Comparison of ENCODE assay signal across 22 cellular contexts in genomic region chr5:164204338-164204946, GRCh38.
DNase-seq lines count a peak whose midpoint lies in the region; ATAC-seq, FAIRE-seq and TF ChIP-seq lines count a peak whose summit lies in the region.
"Had no signal": no experiment of that assay in that cellular context is flagged by ENCODE, and none has a peak within 500 bp of the region (broad histone marks: within the 10 kb centered on the region; RNA-seq: fewer than 3 reads in every experiment).

No MANE protein-coding gene starts in this region.

- H3K4me1 ChIP-seq in endothelial cell of umbilical vein (ENCODE audit: control insufficient read depth, extremely low read depth, insufficient read depth, low read length) (peaks cover 28% of the 10 kb centered on the region), thyroid gland (no peaks in the 10 kb centered on the region)
- H3K4me1 ChIP-seq: right atrium auricular region, vagina had no signal

- no peak for TF ChIP-seq POLR2A in endothelial cell of umbilical vein (IDR thresholded peaks at IDR 0.05; ENCODE audit: low read depth, low read length)
- TF ChIP-seq POLR2A in thyroid gland (IDR thresholded peaks at IDR 0.05): no peak
- TF ChIP-seq POLR2A in GM12892 (IDR thresholded peaks at IDR 0.05; ENCODE audit: low read depth, low read length): no peak

- POLR2A ChIA-PET in endothelial cell of umbilical vein (lab: Charles Lee): no interaction called here

- ATAC-seq in SK-N-SH treated with all-trans-retinoic acid at 6 μM for 48 hours (peak; percentile 78), GM21423 (IDR thresholded peaks at IDR 0.05; ENCODE audit: unreplicated experiment) (no peak)
- ATAC-seq: stimulated activated naive CD8-positive, alpha-beta T cell treated with anti-CD3 and anti-CD28 coated beads, Interleukin-15, amount 100 ng/mL, for 72 hours had no signal

- H3K27ac ChIP-seq in endothelial cell of umbilical vein (ENCODE audit: insufficient read depth, low read depth, low read length): peak overlapping the region; percentile 87
- no peak overlapping the region for H3K27ac ChIP-seq in thyroid gland
- H3K27ac ChIP-seq: hepatocyte, right atrium auricular region, SJCRH30, vagina had no signal

- H3K36me3 ChIP-seq in endothelial cell of umbilical vein (ENCODE audit: control insufficient read depth in 2 of 2, extremely low read depth in 1 of 2, insufficient read depth in 2 of 2, low read length in 2 of 2) (no peaks in the 10 kb centered on the region), thyroid gland (no peaks in the 10 kb centered on the region)
- H3K36me3 ChIP-seq: right atrium auricular region, SJCRH30, vagina had no signal

- no peak overlapping the region for H3K4me3 ChIP-seq in endothelial cell of umbilical vein (replicated peaks in 1 of 3; ENCODE audit: insufficient read depth in 1 of 3, low read depth in 1 of 3, low read length in 3 of 3)
- no peak overlapping the region for H3K4me3 ChIP-seq in thyroid gland (replicated peaks in 1 of 3)
- H3K4me3 ChIP-seq: hepatocyte, right atrium auricular region, SJCRH30, vagina had no signal

- FAIRE-seq in endothelial cell of umbilical vein (lab: Jason Lieb, UNC) (peak; percentile 52), GM12892 (lab: Jason Lieb, UNC) (no peak)
- FAIRE-seq: GM12891, H1, kidney had no signal

- peak overlapping the region; percentile 85 for H2AFZ ChIP-seq in endothelial cell of umbilical vein (ENCODE audit: low read depth, low read length)
- H2AFZ ChIP-seq: hepatocyte had no signal

- no peaks in the 10 kb centered on the region for H4K20me1 ChIP-seq in endothelial cell of umbilical vein (replicated peaks; ENCODE audit: control insufficient read depth, extremely low read depth, insufficient read depth, low read length)

- peak overlapping the region; percentile 70 for H3K4me2 ChIP-seq in endothelial cell of umbilical vein (ENCODE audit: insufficient read depth, low read length)
- H3K4me2 ChIP-seq: hepatocyte had no signal

- peak; percentile 60 for DNase-seq in ELR (ENCODE audit: low read depth)
- peak; percentile 50 for DNase-seq in endothelial cell of umbilical vein (ENCODE audit: low read depth, low spot score)
- peak; percentile 39 for DNase-seq in myocyte (ENCODE audit: low read depth)
- DNase-seq in thyroid gland: no peak
- no peak for DNase-seq in GM12892 (ENCODE audit: insufficient read length)
- no peak for DNase-seq in NCI-H1930 (lab: John Stamatoyannopoulos, UW)
- DNase-seq: activated CD4-positive, alpha-beta T cell treated with anti-CD3 and anti-CD28 coated beads for 4 hours; activated CD8-positive, alpha-beta memory T cell treated with anti-CD3 and anti-CD28 coated beads, Interleukin-2, amount 50 U/mL, for 48 hours; CD8-positive, alpha-beta memory T cell; kidney; NCI-H187 treated with DMSO at 0.1 percent for 48 hours; NCI-H446 treated with DMSO at 0.1 percent for 48 hours; SJCRH30; stimulated activated naive CD8-positive, alpha-beta T cell treated with anti-CD3 and anti-CD28 coated beads, Interleukin-15, amount 100 ng/mL, for 72 hours; T-helper 9 cell had no signal

- no peaks in the 10 kb centered on the region for H3K27me3 ChIP-seq in endothelial cell of umbilical vein (ENCODE audit: control insufficient read depth in 2 of 2, insufficient read depth in 2 of 2, low read length in 2 of 2)
- H3K27me3 ChIP-seq in thyroid gland: no peaks in the 10 kb centered on the region
- H3K27me3 ChIP-seq: hepatocyte, right atrium auricular region, vagina had no signal

- intact Hi-C loops in endothelial cell of umbilical vein (cut with micrococcal nuclease): loop anchor here (2.0 to 10.0 kb wide), 6 partner anchors 30 to 697 kb away; partner anchors contain the start of gene MAT2B
- intact Hi-C loops in thyroid gland (cut with DNase I): no loop called here

- H3K9me3 ChIP-seq in endothelial cell of umbilical vein (replicated peaks; ENCODE audit: control insufficient read depth, insufficient read depth, low read length) (no peaks in the 10 kb centered on the region), thyroid gland (no peaks in the 10 kb centered on the region)
- H3K9me3 ChIP-seq: SJCRH30, vagina had no signal

- WGBS in thyroid gland, 2 donors: 74 to 80% methylated on average over 4 of the region's 4 CpGs

- CTCF ChIA-PET in endothelial cell of umbilical vein (lab: Charles Lee): interaction anchor here (0.8 to 1.7 kb wide), 3 partner anchors 14 to 192 kb away, joined by 3 to 5 read pairs (median 3); no protein-coding TSS in a partner anchor

- no peak for TF ChIP-seq CTCF in endothelial cell of umbilical vein (IDR thresholded peaks at IDR 0.05; ENCODE audit: extremely low read depth in 1 of 2, insufficient read depth in 1 of 2, low read depth in 1 of 2, low read length in 2 of 2)
- no peak for TF ChIP-seq CTCF in thyroid gland (IDR thresholded peaks at IDR 0.05)

- no peaks in the 10 kb centered on the region for H3K9me1 ChIP-seq in endothelial cell of umbilical vein (replicated peaks; ENCODE audit: control insufficient read depth, extremely low read depth, insufficient read depth, low read length)

- no TSS peak for BruUV-seq in endothelial cell of umbilical vein (replicated peaks; lab: Mats Ljungman, UMichigan)

- H3K79me2 ChIP-seq in endothelial cell of umbilical vein (ENCODE audit: control insufficient read depth, insufficient read depth, low read length): no peaks in the 10 kb centered on the region
- H3K79me2 ChIP-seq: hepatocyte had no signal

- peak overlapping the region; percentile 62 for H3K9ac ChIP-seq in endothelial cell of umbilical vein (replicated peaks; ENCODE audit: extremely low read depth, insufficient read depth, low read length)

- dilution Hi-C loops in endothelial cell of umbilical vein (cut with MboI; ENCODE audit: extremely low pct_ligation_motif_present, low sequenced_read_pairs): no loop called here

TF ChIP-seq in SK-N-SH treated with all-trans-retinoic acid at 6 μM for 48 hours, 23 proteins besides CTCF, POLR2A, EP300 and RAD21:
- no peak for TF ChIP-seq POU6F1 (CRISPR knock-in tag; IDR thresholded peaks at IDR 0.05; ENCODE audit: borderline replicate concordance, low read depth)
- TF ChIP-seq ISL1 (CRISPR knock-in tag; IDR thresholded peaks at IDR 0.05): peak; percentile 46; the same call in 1 of the 2 replicates

TF ChIP-seq in endothelial cell of umbilical vein, 7 proteins besides CTCF, POLR2A, EP300 and RAD21:
- TF ChIP-seq MYC (IDR thresholded peaks at IDR 0.05; ENCODE audit: low read depth, low read length) (no peak), FOS (IDR thresholded peaks at IDR 0.05; ENCODE audit: borderline replicate concordance, insufficient read depth, low read length) (no peak), GATA2 (IDR thresholded peaks at IDR 0.05; ENCODE audit: insufficient read depth, insufficient read length, low read depth, low read length) (no peak), EZH2 (IDR thresholded peaks at IDR 0.05; ENCODE audit: borderline replicate concordance, low read depth, low read length, severe bottlenecking) (no peak), MAX (IDR thresholded peaks at IDR 0.05; ENCODE audit: insufficient read depth, insufficient read length) (no peak), JUN (IDR thresholded peaks at IDR 0.05; ENCODE audit: borderline replicate concordance, insufficient read depth, insufficient read length, low read depth) (no peak), POLR2AphosphoS5 (IDR thresholded peaks at IDR 0.05; ENCODE audit: insufficient read depth, low read depth, low read length) (no peak)

Comparison
In these comparisons a context has a peak if more than half of its experiments do, and no peak if none do; other contexts are left out.
1. DNase-seq: peak in ELR (single experiment), endothelial cell of umbilical vein (single experiment) and myocyte (single experiment); none in thyroid gland (0 of 2), GM12892 (single experiment) and NCI-H1930 (0 of 2).